ENCODE assay signal across 1 cellular context in the genomic region with DNA sequence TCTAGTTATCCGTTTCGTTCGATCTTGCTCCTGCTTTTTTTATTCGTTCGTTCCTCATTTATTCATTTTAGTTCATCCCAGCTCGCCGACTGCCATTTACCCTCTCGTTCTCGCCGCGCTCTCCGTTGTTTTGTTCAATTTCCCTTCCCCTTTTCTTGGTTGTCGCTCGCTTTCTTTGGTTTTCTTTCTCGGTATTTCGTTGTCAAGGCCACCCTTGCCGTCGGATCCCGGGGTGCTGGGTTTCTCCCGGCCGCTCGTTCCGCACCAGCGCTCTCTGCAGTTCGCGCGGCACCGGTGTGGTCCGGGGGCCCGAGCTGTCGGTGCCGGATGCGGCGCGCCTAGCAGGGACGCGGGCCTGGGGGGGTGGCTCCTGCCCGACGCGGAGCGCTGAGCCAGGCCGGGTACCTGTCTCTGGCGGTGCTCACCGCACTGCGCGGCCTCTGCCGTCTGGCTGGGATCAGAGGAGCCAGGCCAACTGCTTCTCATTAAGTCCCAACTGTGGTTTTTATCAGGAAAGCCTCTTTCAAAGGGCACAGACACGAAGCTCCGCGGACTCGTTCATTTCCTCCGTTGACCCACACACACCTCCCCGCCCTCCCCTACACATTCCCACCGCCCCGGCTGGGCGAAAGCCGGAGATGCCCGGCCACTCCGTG.
TF ChIP-seq lines count a peak whose summit lies in the region.

No MANE protein-coding gene starts in this region.

TF ChIP-seq in H1, 55 proteins besides CTCF, POLR2A, EP300 and RAD21:
- TF ChIP-seq GABPA (IDR thresholded peaks at IDR 0.05; ENCODE audit: borderline replicate concordance, insufficient read depth, low read length), result no peak
- peak; percentile 100 for TF ChIP-seq RNF2 (IDR thresholded peaks at IDR 0.05; ENCODE audit: borderline replicate concordance, low read depth, low read length, missing control alignments, poor library complexity, severe bottlenecking)
- TF ChIP-seq CBX8 (IDR thresholded peaks at IDR 0.05; ENCODE audit: borderline replicate concordance, low read depth, low read length), result peak; percentile 100
TF ChIP-seq in H1: peak in this region for 2.
